In the genomic region with DNA sequence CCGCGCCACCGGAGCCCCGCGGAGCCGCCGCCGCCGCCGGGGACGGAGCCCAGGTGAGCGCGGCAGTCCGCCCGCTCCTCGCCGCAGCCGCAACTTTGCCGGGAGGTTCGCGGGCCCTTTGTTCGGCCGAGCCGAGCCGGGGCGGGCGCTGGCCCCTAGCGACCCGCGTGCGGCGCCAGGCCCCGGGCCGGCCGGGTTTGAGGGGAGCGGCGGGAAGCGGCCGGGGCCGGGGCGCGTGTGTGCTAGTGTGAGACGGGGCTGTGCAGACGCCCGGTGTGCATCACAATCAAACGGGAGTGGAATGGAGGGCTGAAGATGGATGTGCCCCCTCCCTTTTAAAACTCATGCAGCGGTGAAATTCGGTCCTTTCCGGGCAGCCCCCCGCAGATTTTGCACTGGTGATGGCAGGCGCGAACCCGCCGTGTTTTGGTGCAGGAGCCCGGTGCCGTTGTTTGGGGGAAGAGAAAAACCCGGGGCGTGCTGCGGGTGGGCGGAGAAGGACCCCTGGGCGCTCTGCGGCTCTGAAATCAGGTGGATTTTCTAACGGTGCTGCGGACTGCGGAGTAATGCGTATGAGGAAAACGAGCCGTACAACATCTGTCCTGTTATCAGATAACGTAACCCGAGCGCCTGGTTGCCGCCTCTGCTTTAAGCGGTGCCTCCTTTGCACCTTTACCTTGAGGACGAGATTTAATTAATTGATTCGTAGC, we compare ENCODE assay signal across 8 cellular contexts. TPM values are rescaled to one million over a fixed set of nuclear protein-coding genes. Genes with fewer than 3 reads are reported as not detected.
A peak's percentile ranks its signal among the peaks of the same experiment; 100 is the strongest.
DNase-seq lines count a peak whose midpoint lies in the region; ATAC-seq and TF ChIP-seq lines count a peak whose summit lies in the region.

No MANE protein-coding gene starts in this region.

- CTCF ChIA-PET in HEK293 (lab: Yijun Ruan, JAX): interaction anchor here (0.9 to 4.7 kb wide), 3 partner anchors 22 to 54 kb away, joined by 3 to 28 read pairs (median 3); no protein-coding TSS in a partner anchor

- H3K9ac ChIP-seq in BLaER1: peak overlapping the region; percentile 92

- peak overlapping the region; percentile 90 to 99 (median 94) for H3K27ac Mint-ChIP-seq in brain

- peak overlapping the region; percentile 94 to 99 (median 95) for H3K4me3 Mint-ChIP-seq in brain

- H3K4me2 ChIP-seq in BLaER1: peak overlapping the region; percentile 95

- DNase-seq in SW480 (ENCODE audit: low spot score) (peak; percentile 56), kidney epithelial cell (ENCODE audit: low read depth) (no peak)
- DNase-seq in stimulated activated CD4-positive, alpha-beta T cell treated with anti-CD3 and anti-CD28 coated beads, Interleukin-4, amount 100 ng/mL, for 1 hour: peak; percentile 34

- no peaks in the 10 kb centered on the region for H3K9me3 ChIP-seq in BLaER1
- no peaks in the 10 kb centered on the region for H3K9me3 ChIP-seq in HEK293 (ENCODE audit: control insufficient read depth, insufficient read depth, low read depth, low read length)

- H3K4me3 ChIP-seq in BLaER1: peak overlapping the region; percentile 91
- H3K4me3 ChIP-seq in HEK293 (ENCODE audit: low read depth, low read length): peak overlapping the region; percentile 69
- peak overlapping the region; percentile 62 for H3K4me3 ChIP-seq in kidney epithelial cell (ENCODE audit: low read depth, low read length)

- H3K4me1 ChIP-seq in BLaER1 (peaks cover 47% of the 10 kb centered on the region), HEK293 (ENCODE audit: control insufficient read depth, insufficient read depth, low read length) (peaks cover 29% of the 10 kb centered on the region)

- H3K27me3 ChIP-seq in BLaER1 (peaks cover 46% of the 10 kb centered on the region), kidney epithelial cell (ENCODE audit: control insufficient read depth, insufficient read depth, low read length) (peaks cover 17% of the 10 kb centered on the region)

- H3K4me1 Mint-ChIP-seq in brain: peaks cover 70% of the 10 kb centered on the region

- H3K36me3 ChIP-seq in BLaER1 (no peaks in the 10 kb centered on the region), HEK293 (ENCODE audit: control insufficient read depth in 2 of 2, insufficient read depth in 1 of 2, low read length in 2 of 2) (no peaks in the 10 kb centered on the region), kidney epithelial cell (ENCODE audit: control insufficient read depth, insufficient read depth, low read length) (no peaks in the 10 kb centered on the region)

- H3K27ac ChIP-seq in BLaER1 (peak overlapping the region; percentile 93), HEK293 (ENCODE audit: extremely low read depth, low read depth, low read length) (peak overlapping the region; percentile 89; the same call in 1 of the 2 replicates)

- peaks cover 29% of the 10 kb centered on the region for H3K27me3 Mint-ChIP-seq in brain

- H3K36me3 Mint-ChIP-seq in brain: no peaks in the 10 kb centered on the region

- TF ChIP-seq CTCF in HEK293 (tag by site-specific recombination; IDR thresholded peaks at IDR 0.05): no peak
- no peak for TF ChIP-seq CTCF in brain (conservative IDR thresholded peaks at IDR 0.05)
- TF ChIP-seq CTCF in kidney epithelial cell (IDR thresholded peaks at IDR 0.05; ENCODE audit: insufficient read depth, low read length, poor library complexity, severe bottlenecking): no peak

- ATAC-seq in GM18520 (IDR thresholded peaks at IDR 0.05; ENCODE audit: unreplicated experiment) (no peak), HG02884 (IDR thresholded peaks at IDR 0.05; ENCODE audit: unreplicated experiment) (no peak)

- H3K9me3 Mint-ChIP-seq in brain: peaks cover 0 to 3% (median 0%) of the 10 kb centered on the region in 5 experiments

- H4K20me1 ChIP-seq in BLaER1: peaks cover 55% of the 10 kb centered on the region

- POLR2A ChIA-PET in HEK293 (lab: Yijun Ruan, JAX): interaction anchor here (0.8 to 2.3 kb wide), 11 partner anchors 10 to 417 kb away, joined by 3 to 51 read pairs (median 21); no protein-coding TSS in a partner anchor

TF ChIP-seq in HEK293, 187 proteins besides CTCF, POLR2A, EP300 and RAD21 (continues in another document):
- TF ChIP-seq ZNF2 (tag by site-specific recombination; IDR thresholded peaks at IDR 0.05) (no peak; the same call in 1 of the 2 replicates), ZNF776 (tag by site-specific recombination; IDR thresholded peaks at IDR 0.05; ENCODE audit: borderline replicate concordance) (no peak), ZNF555 (tag by site-specific recombination; conservative IDR thresholded peaks at IDR 0.05) (no peak), SALL2 (tag by site-specific recombination; IDR thresholded peaks at IDR 0.05; ENCODE audit: borderline replicate concordance) (no peak), ZNF169 (tag by site-specific recombination; IDR thresholded peaks at IDR 0.05) (no peak), GLI4 (tag by site-specific recombination; IDR thresholded peaks at IDR 0.05) (no peak), ZNF548 (tag by site-specific recombination; IDR thresholded peaks at IDR 0.05) (no peak), ZNF777 (tag by site-specific recombination; IDR thresholded peaks at IDR 0.05; ENCODE audit: borderline replicate concordance) (no peak), SP7 (tag by site-specific recombination; IDR thresholded peaks at IDR 0.05) (no peak; the same call in none of the 2 replicates), OSR2 (tag by site-specific recombination; IDR thresholded peaks at IDR 0.05) (no peak), ZNF324 (tag by site-specific recombination; IDR thresholded peaks at IDR 0.05) (no peak), ZNF214 (tag by site-specific recombination; IDR thresholded peaks at IDR 0.05; ENCODE audit: borderline replicate concordance) (no peak), ZNF658 (tag by site-specific recombination; IDR thresholded peaks at IDR 0.05) (no peak), ZFP37 (tag by site-specific recombination; IDR thresholded peaks at IDR 0.05) (no peak), ZNF626 (tag by site-specific recombination; IDR thresholded peaks at IDR 0.05) (no peak), ZNF121 (tag by site-specific recombination; IDR thresholded peaks at IDR 0.05) (no peak), ZNF544 (tag by site-specific recombination; IDR thresholded peaks at IDR 0.05) (no peak)
- TF ChIP-seq, protein P1, sequence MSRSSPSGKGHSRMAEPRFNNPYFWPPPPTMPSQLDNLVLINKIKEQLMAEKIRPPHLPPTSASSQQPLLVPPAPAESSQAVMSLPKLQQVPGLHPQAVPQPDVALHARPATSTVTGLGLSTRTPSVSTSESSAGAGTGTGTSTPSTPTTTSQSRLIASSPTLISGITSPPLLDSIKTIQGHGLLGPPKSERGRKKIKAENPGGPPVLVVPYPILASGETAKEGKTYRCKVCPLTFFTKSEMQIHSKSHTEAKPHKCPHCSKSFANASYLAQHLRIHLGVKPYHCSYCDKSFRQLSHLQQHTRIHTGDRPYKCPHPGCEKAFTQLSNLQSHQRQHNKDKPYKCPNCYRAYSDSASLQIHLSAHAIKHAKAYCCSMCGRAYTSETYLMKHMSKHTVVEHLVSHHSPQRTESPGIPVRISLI (tag by site-specific recombination; IDR thresholded peaks at IDR 0.05): no peak
- TF ChIP-seq, protein P2, sequence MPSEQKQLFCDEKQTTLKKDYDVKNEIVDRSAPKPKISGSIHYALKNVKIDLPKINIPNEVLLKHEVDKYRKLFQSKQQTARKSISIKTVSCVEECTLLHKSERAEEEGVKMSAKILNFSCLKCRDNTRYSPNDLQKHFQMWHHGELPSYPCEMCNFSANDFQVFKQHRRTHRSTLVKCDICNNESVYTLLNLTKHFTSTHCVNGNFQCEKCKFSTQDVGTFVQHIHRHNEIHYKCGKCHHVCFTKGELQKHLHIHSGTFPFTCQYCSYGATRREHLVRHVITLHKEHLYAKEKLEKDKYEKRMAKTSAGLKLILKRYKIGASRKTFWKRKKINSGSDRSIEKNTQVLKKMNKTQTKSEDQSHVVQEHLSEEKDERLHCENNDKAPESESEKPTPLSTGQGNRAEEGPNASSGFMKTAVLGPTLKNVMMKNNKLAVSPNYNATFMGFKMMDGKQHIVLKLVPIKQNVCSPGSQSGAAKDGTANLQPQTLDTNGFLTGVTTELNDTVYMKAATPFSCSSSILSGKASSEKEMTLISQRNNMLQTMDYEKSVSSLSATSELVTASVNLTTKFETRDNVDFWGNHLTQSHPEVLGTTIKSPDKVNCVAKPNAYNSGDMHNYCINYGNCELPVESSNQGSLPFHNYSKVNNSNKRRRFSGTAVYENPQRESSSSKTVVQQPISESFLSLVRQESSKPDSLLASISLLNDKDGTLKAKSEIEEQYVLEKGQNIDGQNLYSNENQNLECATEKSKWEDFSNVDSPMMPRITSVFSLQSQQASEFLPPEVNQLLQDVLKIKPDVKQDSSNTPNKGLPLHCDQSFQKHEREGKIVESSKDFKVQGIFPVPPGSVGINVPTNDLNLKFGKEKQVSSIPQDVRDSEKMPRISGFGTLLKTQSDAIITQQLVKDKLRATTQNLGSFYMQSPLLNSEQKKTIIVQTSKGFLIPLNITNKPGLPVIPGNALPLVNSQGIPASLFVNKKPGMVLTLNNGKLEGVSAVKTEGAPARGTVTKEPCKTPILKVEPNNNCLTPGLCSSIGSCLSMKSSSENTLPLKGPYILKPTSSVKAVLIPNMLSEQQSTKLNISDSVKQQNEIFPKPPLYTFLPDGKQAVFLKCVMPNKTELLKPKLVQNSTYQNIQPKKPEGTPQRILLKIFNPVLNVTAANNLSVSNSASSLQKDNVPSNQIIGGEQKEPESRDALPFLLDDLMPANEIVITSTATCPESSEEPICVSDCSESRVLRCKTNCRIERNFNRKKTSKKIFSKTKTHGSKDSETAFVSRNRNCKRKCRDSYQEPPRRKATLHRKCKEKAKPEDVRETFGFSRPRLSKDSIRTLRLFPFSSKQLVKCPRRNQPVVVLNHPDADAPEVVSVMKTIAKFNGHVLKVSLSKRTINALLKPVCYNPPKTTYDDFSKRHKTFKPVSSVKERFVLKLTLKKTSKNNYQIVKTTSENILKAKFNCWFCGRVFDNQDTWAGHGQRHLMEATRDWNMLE (tag by site-specific recombination; conservative IDR thresholded peaks at IDR 0.05; ENCODE audit: low read depth): no peak
- TF ChIP-seq, protein P3, sequence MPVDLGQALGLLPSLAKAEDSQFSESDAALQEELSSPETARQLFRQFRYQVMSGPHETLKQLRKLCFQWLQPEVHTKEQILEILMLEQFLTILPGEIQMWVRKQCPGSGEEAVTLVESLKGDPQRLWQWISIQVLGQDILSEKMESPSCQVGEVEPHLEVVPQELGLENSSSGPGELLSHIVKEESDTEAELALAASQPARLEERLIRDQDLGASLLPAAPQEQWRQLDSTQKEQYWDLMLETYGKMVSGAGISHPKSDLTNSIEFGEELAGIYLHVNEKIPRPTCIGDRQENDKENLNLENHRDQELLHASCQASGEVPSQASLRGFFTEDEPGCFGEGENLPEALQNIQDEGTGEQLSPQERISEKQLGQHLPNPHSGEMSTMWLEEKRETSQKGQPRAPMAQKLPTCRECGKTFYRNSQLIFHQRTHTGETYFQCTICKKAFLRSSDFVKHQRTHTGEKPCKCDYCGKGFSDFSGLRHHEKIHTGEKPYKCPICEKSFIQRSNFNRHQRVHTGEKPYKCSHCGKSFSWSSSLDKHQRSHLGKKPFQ (tag by site-specific recombination; IDR thresholded peaks at IDR 0.05): no peak

RNA-seq across cellular contexts. Expression of a gene that starts 0.9 kb away (rescaled TPM):
- 5.8 TPM for polyA plus RNA-seq in brain (ENCODE audit: insufficient read depth, low read depth, low replicate concordance)
- 5.1 and 5.3 TPM in 2 replicates for total RNA-seq in kidney epithelial cell
